Comparison of ENCODE assay signal across 8 cellular contexts in genomic region chr16:88452485-88453216, GRCh38. TPM values are rescaled to one million over a fixed set of nuclear protein-coding genes. Genes with fewer than 3 reads are reported as not detected.
DNase-seq lines count a peak whose midpoint lies in the region; ATAC-seq and TF ChIP-seq lines count a peak whose summit lies in the region.

No MANE protein-coding gene starts in this region.

- H3K4me3 ChIP-seq in BJ (ENCODE audit: low read depth, low read length), result peak overlapping the region; percentile 66

- CTCF ChIA-PET in BJ (lab: Yijun Ruan, JAX), result no interaction called here

- POLR2A ChIA-PET in BJ (lab: Charles Lee), result interaction anchor here (0.6 kb wide), 1 partner anchor 117 kb away, joined by 6 read pairs; the partner anchor contains the start of gene ZC3H18

- ATAC-seq in GM19324 (IDR thresholded peaks at IDR 0.05; ENCODE audit: low FRiP score, unreplicated experiment), result peak; percentile 64
- ATAC-seq in HG03457 (IDR thresholded peaks at IDR 0.05; ENCODE audit: unreplicated experiment), result peak; percentile 36

- H3K36me3 ChIP-seq in BJ (ENCODE audit: control insufficient read depth, insufficient read depth, low read length), result no peaks in the 10 kb centered on the region

- DNase-seq in BJ (ENCODE audit: low read depth), result peak; percentile 62
- peak; percentile 92 for DNase-seq in NCI-H82 (lab: John Stamatoyannopoulos, UW)
- DNase-seq in activated CD8-positive, alpha-beta memory T cell treated with anti-CD3 and anti-CD28 coated beads for 1 hour (ENCODE audit: extremely low read depth in 1 of 2, low read depth in 1 of 2), result peak; percentile 93 to 100
- DNase-seq in effector CD4-positive, alpha-beta T cell, result peak; percentile 97
- peak; percentile 96 to 98 for DNase-seq in lung microvascular endothelial cell (ENCODE audit: low read depth in 2 of 2)
- DNase-seq in stimulated activated CD4-positive, alpha-beta T cell treated with anti-CD3 and anti-CD28 coated beads, TNF-alpha, amount 100 ng/mL, for 24 hours (ENCODE audit: low read depth in 3 of 3), result peak; percentile 93 to 99 (median 98)

- no peak for TF ChIP-seq CTCF in BJ (IDR thresholded peaks at IDR 0.05; ENCODE audit: insufficient read depth, low read depth, low read length)

- no peaks in the 10 kb centered on the region for H3K27me3 ChIP-seq in BJ (ENCODE audit: control insufficient read depth, insufficient read depth, low read length)

RNA-seq across cellular contexts. Expression of gene ZFPM1, which starts 0.4 kb away (rescaled TPM):
- 0.16 and 0.22 TPM in 2 replicates for polyA plus RNA-seq in BJ (2011; rRNA removed)
- 0.24 and 0.36 TPM in 2 replicates for polyA minus RNA-seq in BJ (2011; rRNA and poly(A)+ RNA removed)
- total RNA-seq in lung microvascular endothelial cell, result 0.60 and 0.65 TPM in 2 replicates

Comparison
In these comparisons a context has a peak if more than half of its experiments do, and no peak if none do; other contexts are left out.
1. Peak in every context shown above with its lines: DNase-seq, ATAC-seq and H3K4me3 ChIP-seq.